Comparison of ENCODE assay signal across 9 cellular contexts in genomic region chr6:163404825-163405265, GRCh38. TPM values are rescaled to one million over a fixed set of nuclear protein-coding genes. Genes with fewer than 3 reads are reported as not detected.
DNase-seq lines count a peak whose midpoint lies in the region; ATAC-seq and TF ChIP-seq lines count a peak whose summit lies in the region.
"Had no signal": no experiment of that assay in that cellular context is flagged by ENCODE, and none has a peak within 500 bp of the region (broad histone marks: within the 10 kb centered on the region; RNA-seq: fewer than 3 reads in every experiment).

No MANE protein-coding gene starts in this region.

- DNase-seq in GM23248 (peak; percentile 80), body of pancreas (peak in 2 of 4 donors; percentile 14 to 69), hippocampal formation (lab: John Stamatoyannopoulos, UW) (peak; percentile 67 to 69), sciatic nerve (ENCODE audit: low spot score) (no peak), GM19238 (ENCODE audit: insufficient read length, low spot score) (no peak), NAMALWA (ENCODE audit: low spot score) (no peak), HuH-7.5 (ENCODE audit: low spot score) (no peak), glomerular visceral epithelial cell (ENCODE audit: extremely low spot score) (no peak)
- DNase-seq: KG1 had no signal

- H3K36me3 ChIP-seq in GM23248 (ENCODE audit: low read depth) = no peaks in the 10 kb centered on the region
- H3K36me3 ChIP-seq in body of pancreas (replicated peaks in 1 of 2; ENCODE audit: insufficient read depth in 1 of 2, low read depth in 2 of 2) = no peaks in the 10 kb centered on the region

- TF ChIP-seq CTCF in body of pancreas (IDR thresholded peaks at IDR 0.05) = no peak

- TF ChIP-seq POLR2A in body of pancreas (IDR thresholded peaks at IDR 0.05) = peak in 1 of 3 donors; percentile 63

- no peak for ATAC-seq in body of pancreas
- ATAC-seq in sciatic nerve = peak; percentile 81

- no peaks in the 10 kb centered on the region for H3K9me2 ChIP-seq in GM23248 (ENCODE audit: insufficient read depth)

- H4K20me1 ChIP-seq in GM23248 (ENCODE audit: insufficient read depth) = no peaks in the 10 kb centered on the region

- H2AFZ ChIP-seq in GM23248 = peak overlapping the region; percentile 97

- H3K27ac ChIP-seq in GM23248 = peak overlapping the region; percentile 67
- H3K27ac ChIP-seq in body of pancreas = peak overlapping the region in 3 of 4 donors; percentile 74 to 86 (median 86)

- peaks cover 14% of the 10 kb centered on the region; the same call in 1 of the 2 replicates for H3F3A ChIP-seq in GM23248 (ENCODE audit: insufficient read depth)

- H3K79me2 ChIP-seq in GM23248 (ENCODE audit: insufficient read depth) = no peaks in the 10 kb centered on the region

- H3K27me3 ChIP-seq in GM23248 (replicated peaks; ENCODE audit: insufficient read depth) = no peaks in the 10 kb centered on the region
- H3K27me3 ChIP-seq in body of pancreas = no peaks in the 10 kb centered on the region

- WGBS in GM23248 (ENCODE audit: low coverage in 1 of 2, low lambda C conversion rate in 2 of 2, missing lambda C conversion rate in 2 of 2), 2 experiments = 43 to 48% methylated on average over 10 of the region's 10 CpGs
- 77 to 90% methylated on average over 10 of the region's 10 CpGs for WGBS in body of pancreas, 2 donors

- H3K4me2 ChIP-seq in GM23248 (ENCODE audit: unreplicated experiment) = peak overlapping the region; percentile 94

- H3K9ac ChIP-seq in GM23248 = peak overlapping the region; percentile 81

- H3K4me3 ChIP-seq in GM23248 (0 out of 2 replicates have a peak overlapping the region, but pooled peaks have one; percentile 66), body of pancreas (no peak overlapping the region)

- in situ Hi-C loops in GM23248 (cut with MboI) = no loop called here

- H3K4me1 ChIP-seq in GM23248 (ENCODE audit: insufficient read depth) (peaks cover 23% of the 10 kb centered on the region), body of pancreas (peaks cover 18% of the 10 kb centered on the region)

- no peaks in the 10 kb centered on the region for H3K9me3 ChIP-seq in GM23248 (ENCODE audit: low read depth)
- H3K9me3 ChIP-seq in body of pancreas = no peaks in the 10 kb centered on the region

- intact Hi-C loops in body of pancreas (cut with DNase I) (no loop called here), sciatic nerve (cut with DNase I) (no loop called here)

RNA-seq across cellular contexts. Expression of gene QKI, which starts 9.7 kb away (rescaled TPM):
- total RNA-seq in GM23248 (2014; rRNA removed; shearing (Covaris generic)) = 106 and 145 TPM in 2 replicates
- polyA plus RNA-seq in GM23248 (2016; fragmentation: Nextera tagmentation; extraction: Ambion mirVana) = 12.6 and 13.6 TPM in 2 replicates
- total RNA-seq in body of pancreas (10 to 100 TPM; 60.4 to 61.3 TPM), sciatic nerve (755 TPM)

Comparison
In these comparisons a context has a peak if more than half of its experiments do, and no peak if none do; other contexts are left out.
1. DNase-seq: peak in GM23248 (single experiment) and hippocampal formation (2 of 2); none in sciatic nerve (single experiment), GM19238 (single experiment), NAMALWA (single experiment), HuH-7.5 (single experiment) and glomerular visceral epithelial cell (single experiment).